In the genomic region with DNA sequence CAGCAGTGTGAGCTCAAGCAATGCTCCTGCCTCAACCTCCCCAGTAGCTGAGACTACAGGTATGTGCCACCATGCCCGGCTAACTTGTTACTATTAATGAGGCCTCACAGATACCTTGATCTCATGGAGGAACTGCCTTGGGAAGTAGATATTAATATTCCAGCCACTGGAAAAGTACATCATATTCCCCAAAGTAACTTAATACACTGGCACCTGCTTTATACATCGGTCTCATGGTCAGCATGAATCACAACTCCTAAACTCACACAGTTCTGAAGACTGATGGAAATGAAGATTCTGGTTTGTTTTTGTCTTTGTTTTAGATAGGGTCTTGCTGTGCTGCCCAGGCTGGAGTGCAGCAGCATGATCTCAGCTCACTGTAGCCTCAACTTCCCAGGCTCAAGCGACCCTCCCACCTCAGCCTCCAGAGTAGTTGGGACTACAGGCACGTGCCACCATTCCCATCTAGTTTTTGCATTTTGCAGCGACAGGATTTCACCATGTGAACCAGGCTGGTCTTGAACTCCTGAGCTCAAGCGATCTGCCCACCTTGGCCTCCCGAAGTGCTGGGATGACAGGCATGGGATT, we compare ENCODE assay signal across 28 cellular contexts. TPM values are rescaled to one million over a fixed set of nuclear protein-coding genes. Genes with fewer than 3 reads are reported as not detected.
DNase-seq lines count a peak whose midpoint lies in the region; ATAC-seq and TF ChIP-seq lines count a peak whose summit lies in the region.
"Had no signal": no experiment of that assay in that cellular context is flagged by ENCODE, and none has a peak within 500 bp of the region (broad histone marks: within the 10 kb centered on the region; RNA-seq: fewer than 3 reads in every experiment).

No MANE protein-coding gene starts in this region.

- H3K36me3 ChIP-seq in liver (ENCODE audit: control insufficient read depth in 4 of 4, insufficient read depth in 3 of 4, low read depth in 1 of 4, low read length in 3 of 4) = no peaks in the 10 kb centered on the region
- no peaks in the 10 kb centered on the region for H3K36me3 ChIP-seq in gastrocnemius medialis
- H3K36me3 ChIP-seq in upper lobe of right lung = no peaks in the 10 kb centered on the region
- H3K36me3 ChIP-seq: breast epithelium, heart left ventricle had no signal

- no peak overlapping the region for H3K4me3 Mint-ChIP-seq in activated CD8-positive, alpha-beta memory T cell treated with anti-CD3 and anti-CD28 coated beads, Interleukin-2, amount 10 ng/mL, durations not matched to agents 7 days and 5 days
- H3K4me3 Mint-ChIP-seq: activated CD4-positive, alpha-beta T cell treated with anti-CD3 and anti-CD28 coated beads, Interleukin-2, amount 10 ng/mL, durations not matched to agents 24 days and 14 days; CD8-positive, alpha-beta memory T cell; GM23338; neural crest cell; stimulated activated naive CD8-positive, alpha-beta T cell treated with anti-CD3 and anti-CD28 coated beads, Interleukin-15, amount 100 ng/mL, for 72 hours had no signal

- H3K4me1 Mint-ChIP-seq in activated CD8-positive, alpha-beta memory T cell treated with anti-CD3 and anti-CD28 coated beads, Interleukin-2, amount 10 ng/mL, durations not matched to agents 7 days and 5 days = peaks cover 13% of the 10 kb centered on the region
- H3K4me1 Mint-ChIP-seq: neural crest cell had no signal

- H3K27ac ChIP-seq in liver (ENCODE audit: low read depth in 1 of 2, low read length in 2 of 2) = peak overlapping the region; percentile 43 to 55
- peak overlapping the region; percentile 90 to 95 (median 94) for H3K27ac ChIP-seq in gastrocnemius medialis
- peak overlapping the region; percentile 30 for H3K27ac ChIP-seq in upper lobe of right lung
- H3K27ac ChIP-seq: 22Rv1, breast epithelium, WERI-Rb-1 had no signal

- no peaks in the 10 kb centered on the region for H3K36me3 Mint-ChIP-seq in activated CD8-positive, alpha-beta memory T cell treated with anti-CD3 and anti-CD28 coated beads, Interleukin-2, amount 10 ng/mL, durations not matched to agents 7 days and 5 days

- no peak overlapping the region for H3K9ac ChIP-seq in liver (ENCODE audit: low read depth in 1 of 2, low read length in 2 of 2)

- H3K4me3 ChIP-seq in liver (ENCODE audit: low read depth in 1 of 3, low read length in 3 of 3) (no peak overlapping the region), gastrocnemius medialis (peak overlapping the region in 3 of 4 donors; percentile 17 to 27 (median 22)), upper lobe of right lung (no peak overlapping the region)
- H3K4me3 ChIP-seq: breast epithelium, coronary artery, GM23338, heart left ventricle had no signal

- 93% methylated on average over 7 of the region's 7 CpGs for WGBS in liver

- peaks cover 5 to 47% (median 36%) of the 10 kb centered on the region in 4 donors for H3K4me1 ChIP-seq in liver (ENCODE audit: control insufficient read depth in 4 of 4, insufficient read depth in 4 of 4, low read length in 3 of 4)
- H3K4me1 ChIP-seq in gastrocnemius medialis = peaks cover 78 to 80% of the 10 kb centered on the region in 2 donors
- peaks cover 33% of the 10 kb centered on the region for H3K4me1 ChIP-seq in upper lobe of right lung

- ATAC-seq in activated CD8-positive, alpha-beta memory T cell treated with anti-CD3 and anti-CD28 coated beads, Interleukin-2, amount 10 ng/mL, durations not matched to agents 7 days and 5 days = no peak
- ATAC-seq in gastrocnemius medialis = peak; percentile 56 to 64
- ATAC-seq in upper lobe of right lung = no peak
- ATAC-seq: GM23338; heart left ventricle; stimulated activated naive CD8-positive, alpha-beta T cell treated with anti-CD3 and anti-CD28 coated beads, Interleukin-15, amount 100 ng/mL, for 72 hours had no signal

- TF ChIP-seq POLR2A in gastrocnemius medialis (IDR thresholded peaks at IDR 0.05) = peak in 1 of 2 donors; percentile 45

- in situ Hi-C loops in gastrocnemius medialis (cut with MboI; ENCODE audit: low sequenced_read_pairs in 4 of 4) = no loop called here

- DNase-seq in activated CD8-positive, alpha-beta memory T cell treated with anti-CD3 and anti-CD28 coated beads, Interleukin-2, amount 10 ng/mL, durations not matched to agents 7 days and 5 days = peak; percentile 14
- DNase-seq in activated CD8-positive, alpha-beta memory T cell treated with anti-CD3 and anti-CD28 coated beads for 24 hours = no peak
- DNase-seq in gastrocnemius medialis (no peak), upper lobe of right lung (no peak), amniotic stem cell (lab: John Stamatoyannopoulos, UW) (no peak), DMS 273 treated with DMSO at 0.1 percent for 48 hours (lab: John Stamatoyannopoulos, UW) (no peak), NCI-H1694 treated with DMSO at 0.1 percent for 48 hours (lab: John Stamatoyannopoulos, UW) (no peak)
- DNase-seq: activated CD4-positive, alpha-beta T cell treated with anti-CD3 and anti-CD28 coated beads, Interleukin-2, amount 10 ng/mL, durations not matched to agents 24 days and 14 days; activated naive CD4-positive, alpha-beta T cell treated with anti-CD3 and anti-CD28 coated beads, Interleukin-2, amount 50 U/mL, for 16 hours; amygdala; CD8-positive, alpha-beta memory T cell; DMS53; heart left ventricle; Karpas-422; MV-4-11; NCI-H2171 treated with DMSO at 0.1 percent for 48 hours; NCI-H524 treated with DMSO at 0.1 percent for 48 hours; NK-92 treated with Interleukin-12 subunit alpha and Interleukin-12 subunit beta, amount 100 ng/mL, for 24 hours; posterior cingulate gyrus; SHP77; stimulated activated naive CD8-positive, alpha-beta T cell treated with anti-CD3 and anti-CD28 coated beads, Interleukin-15, amount 100 ng/mL, for 72 hours; WERI-Rb-1 had no signal

- H3K27me3 ChIP-seq in liver (ENCODE audit: control insufficient read depth in 4 of 4, insufficient read depth in 4 of 4, low read length in 3 of 4) (no peaks in the 10 kb centered on the region), gastrocnemius medialis (no peaks in the 10 kb centered on the region), upper lobe of right lung (no peaks in the 10 kb centered on the region)
- H3K27me3 ChIP-seq: breast epithelium, heart left ventricle had no signal

- no peak overlapping the region for H3K27ac Mint-ChIP-seq in activated CD8-positive, alpha-beta memory T cell treated with anti-CD3 and anti-CD28 coated beads, Interleukin-2, amount 10 ng/mL, durations not matched to agents 7 days and 5 days
- H3K27ac Mint-ChIP-seq: activated CD4-positive, alpha-beta T cell treated with anti-CD3 and anti-CD28 coated beads, Interleukin-2, amount 10 ng/mL, durations not matched to agents 24 days and 14 days; GM23338; stimulated activated naive CD8-positive, alpha-beta T cell treated with anti-CD3 and anti-CD28 coated beads, Interleukin-15, amount 100 ng/mL, for 72 hours had no signal

- CTCF ChIA-PET in activated CD8-positive, alpha-beta memory T cell treated with anti-CD3 and anti-CD28 coated beads, Interleukin-2, amount 10 ng/mL, durations not matched to agents 7 days and 5 days (lab: Charles Lee) = interaction anchor here (1.4 kb wide), 1 partner anchor 9 kb away, joined by 3 read pairs; no protein-coding TSS in a partner anchor

- TF ChIP-seq RAD21 in liver (IDR thresholded peaks at IDR 0.05) = no peak

- intact Hi-C loops in gastrocnemius medialis (cut with DNase I; ENCODE audit: low total_unique reads) (loop anchor here (1.0 to 5.0 kb wide), 2 partner anchors 35 to 119 kb away; no protein-coding TSS in a partner anchor), upper lobe of right lung (cut with DNase I) (no loop called here)

- H3K27me3 Mint-ChIP-seq in activated CD8-positive, alpha-beta memory T cell treated with anti-CD3 and anti-CD28 coated beads, Interleukin-2, amount 10 ng/mL, durations not matched to agents 7 days and 5 days = no peaks in the 10 kb centered on the region
- H3K27me3 Mint-ChIP-seq: activated CD4-positive, alpha-beta T cell treated with anti-CD3 and anti-CD28 coated beads, Interleukin-2, amount 10 ng/mL, durations not matched to agents 24 days and 14 days; CD8-positive, alpha-beta memory T cell had no signal

- no peak for TF ChIP-seq CTCF in liver (IDR thresholded peaks at IDR 0.05; ENCODE audit: low read depth, low read length, missing input control)
- TF ChIP-seq CTCF in gastrocnemius medialis (IDR thresholded peaks at IDR 0.05 in 4 of 5, conservative IDR thresholded peaks at IDR 0.05 in 1 of 5) = no peak
- TF ChIP-seq CTCF in upper lobe of right lung (IDR thresholded peaks at IDR 0.05) = no peak

- no peaks in the 10 kb centered on the region for H3K9me3 Mint-ChIP-seq in activated CD8-positive, alpha-beta memory T cell treated with anti-CD3 and anti-CD28 coated beads, Interleukin-2, amount 10 ng/mL, durations not matched to agents 7 days and 5 days (ENCODE audit: low read depth)
- H3K9me3 Mint-ChIP-seq: CD8-positive, alpha-beta memory T cell; GM23338; stimulated activated naive CD8-positive, alpha-beta T cell treated with anti-CD3 and anti-CD28 coated beads, Interleukin-15, amount 100 ng/mL, for 72 hours had no signal

- no peaks in the 10 kb centered on the region for H3K9me3 ChIP-seq in liver (ENCODE audit: control insufficient read depth in 4 of 4, low read length in 3 of 4)
- no peaks in the 10 kb centered on the region for H3K9me3 ChIP-seq in gastrocnemius medialis
- no peaks in the 10 kb centered on the region for H3K9me3 ChIP-seq in upper lobe of right lung
- H3K9me3 ChIP-seq: breast epithelium, heart left ventricle had no signal

TF ChIP-seq in liver, 16 proteins besides CTCF, POLR2A, EP300 and RAD21:
- TF ChIP-seq YY1 (IDR thresholded peaks at IDR 0.05) (no peak), FOXA2 (IDR thresholded peaks at IDR 0.05) (no peak), SP1 (IDR thresholded peaks at IDR 0.05) (no peak), GABPA (IDR thresholded peaks at IDR 0.05 in 1 of 2, conservative IDR thresholded peaks at IDR 0.05 in 1 of 2) (no peak), FOXA1 (IDR thresholded peaks at IDR 0.05) (no peak), EGR1 (IDR thresholded peaks at IDR 0.05; ENCODE audit: low read depth in 2 of 2) (no peak), HNF4A (conservative IDR thresholded peaks at IDR 0.05) (no peak), JUND (IDR thresholded peaks at IDR 0.05) (no peak)

RNA-seq across cellular contexts. Expression of a gene that starts 28.2 kb away (rescaled TPM):
- total RNA-seq in activated CD8-positive, alpha-beta memory T cell treated with anti-CD3 and anti-CD28 coated beads, Interleukin-2, amount 10 ng/mL, durations not matched to agents 7 days and 5 days = 10 to 100 TPM in 1 of 2 experiments, 1 to 10 TPM in 1; 8.6 to 11.0 TPM
- 10 to 100 TPM in 1 of 2 donors, 1 to 10 TPM in 1; 9.6 to 25.1 TPM for total RNA-seq in liver
- polyA plus RNA-seq in liver = 10 to 100 TPM in 1 of 2 donors, 1 to 10 TPM in 1; 3.6 to 12.5 TPM
- 100 to 1,000 TPM in 3 of 4 donors, 10 to 100 TPM in 1; 84.9 to 223 (median 163) TPM for total RNA-seq in gastrocnemius medialis
- 49.6 TPM for total RNA-seq in upper lobe of right lung

Comparison
In these comparisons a context has a peak if more than half of its experiments do, and no peak if none do; other contexts are left out.
1. ATAC-seq: peak in gastrocnemius medialis (2 of 2); none in activated CD8-positive, alpha-beta memory T cell treated with anti-CD3 and anti-CD28 coated beads, Interleukin-2, amount 10 ng/mL, durations not matched to agents 7 days and 5 days (single experiment) and upper lobe of right lung (single experiment).
2. H3K27ac ChIP-seq: peak in every context shown above with its lines; median percentile 94 in gastrocnemius medialis; 49 in liver; 30 in upper lobe of right lung.
3. H3K4me3 ChIP-seq: peak in gastrocnemius medialis (3 of 4); none in liver (0 of 3) and upper lobe of right lung (single experiment).